In genomic region chr4:97121493-97121892, GRCh38 we compare ENCODE assay signal across 25 cellular contexts.
"Had no signal": no experiment of that assay in that cellular context is flagged by ENCODE, and none has a peak within 500 bp of the region (broad histone marks: within the 10 kb centered on the region; RNA-seq: fewer than 3 reads in every experiment).

No MANE protein-coding gene starts in this region.

- H3K27ac Mint-ChIP-seq: activated CD4-positive, alpha-beta memory T cell treated with anti-CD3 and anti-CD28 coated beads for 36 hours; activated CD4-positive, alpha-beta T cell treated with anti-CD3 and anti-CD28 coated beads, Interleukin-2, amount 10 ng/mL, durations not matched to agents 7 days and 5 days; activated naive CD4-positive, alpha-beta T cell treated with anti-CD3 and anti-CD28 coated beads, Interleukin-2, amount 50 U/mL, for 72 hours; activated naive CD8-positive, alpha-beta T cell treated with anti-CD3 and anti-CD28 coated beads, Interleukin-2, amount 50 U/mL, for 24 hours; T-helper 17 cell had no signal

- H3K27me3 Mint-ChIP-seq: activated CD4-positive, alpha-beta memory T cell treated with anti-CD3 and anti-CD28 coated beads for 36 hours; activated CD4-positive, alpha-beta T cell treated with anti-CD3 and anti-CD28 coated beads, Interleukin-2, amount 10 ng/mL, durations not matched to agents 7 days and 5 days; activated naive CD8-positive, alpha-beta T cell treated with anti-CD3 and anti-CD28 coated beads, Interleukin-2, amount 50 U/mL, for 24 hours; T-helper 17 cell had no signal

- H3K4me3 Mint-ChIP-seq: activated CD4-positive, alpha-beta memory T cell treated with anti-CD3 and anti-CD28 coated beads for 36 hours; activated CD4-positive, alpha-beta T cell treated with anti-CD3 and anti-CD28 coated beads, Interleukin-2, amount 10 ng/mL, durations not matched to agents 7 days and 5 days; activated naive CD8-positive, alpha-beta T cell treated with anti-CD3 and anti-CD28 coated beads, Interleukin-2, amount 50 U/mL, for 24 hours; activated T-cell treated with anti-CD3 and anti-CD28 coated beads, Interleukin-2, amount 50 U/mL, for 4 hours; T-helper 17 cell had no signal

- H3K9me3 ChIP-seq: ascending aorta, body of pancreas had no signal

- DNase-seq: activated CD4-positive, alpha-beta memory T cell treated with anti-CD3 and anti-CD28 coated beads for 36 hours; activated CD4-positive, alpha-beta T cell treated with anti-CD3 and anti-CD28 coated beads, Interleukin-2, amount 10 ng/mL, durations not matched to agents 7 days and 5 days; activated CD4-positive, CD25-positive, alpha-beta regulatory T cell; activated CD8-positive, alpha-beta memory T cell treated with anti-CD3 and anti-CD28 coated beads for 24 hours; activated effector memory CD4-positive, alpha-beta T cell treated with anti-CD3 and anti-CD28 coated beads, Interleukin-2, amount 50 U/mL, for 16 hours; activated naive CD4-positive, alpha-beta T cell treated with Interleukin-2 at 50 U/mL for 16 hours; activated naive CD8-positive, alpha-beta T cell treated with anti-CD3 and anti-CD28 coated beads, Interleukin-2, amount 50 U/mL, for 24 hours; activated T-cell treated with anti-CD3 and anti-CD28 coated beads, Interleukin-2, amount 50 U/mL, for 4 hours; amniotic stem cell; body of pancreas; central memory CD4-positive, alpha-beta T cell; Karpas-422; MM.1S; NCI-H1105; NCI-H1436; NCI-H187; NCI-H2081; NCI-H2171 treated with DMSO at 0.1 percent for 48 hours; NCI-H345; NCI-H510A; SIG-M5; T-helper 17 cell; T-helper 9 cell had no signal

- H3K4me1 Mint-ChIP-seq: activated CD4-positive, alpha-beta T cell treated with anti-CD3 and anti-CD28 coated beads, Interleukin-2, amount 10 ng/mL, durations not matched to agents 7 days and 5 days; activated naive CD8-positive, alpha-beta T cell treated with anti-CD3 and anti-CD28 coated beads, Interleukin-2, amount 50 U/mL, for 24 hours; T-helper 17 cell had no signal

- H3K36me3 ChIP-seq: ascending aorta had no signal

- H3K36me3 Mint-ChIP-seq: activated CD4-positive, alpha-beta memory T cell treated with anti-CD3 and anti-CD28 coated beads for 36 hours had no signal

- ATAC-seq: activated naive CD4-positive, alpha-beta T cell treated with anti-CD3 and anti-CD28 coated beads, Interleukin-2, amount 50 U/mL, for 72 hours; activated naive CD8-positive, alpha-beta T cell treated with anti-CD3 and anti-CD28 coated beads, Interleukin-2, amount 50 U/mL, for 24 hours; activated T-cell treated with anti-CD3 and anti-CD28 coated beads, Interleukin-2, amount 50 U/mL, for 4 hours; body of pancreas; T-helper 17 cell had no signal

- H3K4me1 ChIP-seq: ascending aorta, body of pancreas had no signal

- H3K4me3 ChIP-seq: ascending aorta, body of pancreas had no signal
